In genomic region chrX:134460005-134460860, GRCh38 we compare ENCODE assay signal across 1 cellular context.
A peak's percentile ranks its signal among the peaks of the same experiment; 100 is the strongest.
TF ChIP-seq lines count a peak whose summit lies in the region.

A gene with protein sequence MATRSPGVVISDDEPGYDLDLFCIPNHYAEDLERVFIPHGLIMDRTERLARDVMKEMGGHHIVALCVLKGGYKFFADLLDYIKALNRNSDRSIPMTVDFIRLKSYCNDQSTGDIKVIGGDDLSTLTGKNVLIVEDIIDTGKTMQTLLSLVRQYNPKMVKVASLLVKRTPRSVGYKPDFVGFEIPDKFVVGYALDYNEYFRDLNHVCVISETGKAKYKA (plus strand): TSS chrX:134460165. CDS start chrX:134460312, 147 bp downstream.

TF ChIP-seq in GM12878, 131 proteins besides CTCF, POLR2A, EP300 and RAD21 (continued from another document):
- TF ChIP-seq, protein P1, sequence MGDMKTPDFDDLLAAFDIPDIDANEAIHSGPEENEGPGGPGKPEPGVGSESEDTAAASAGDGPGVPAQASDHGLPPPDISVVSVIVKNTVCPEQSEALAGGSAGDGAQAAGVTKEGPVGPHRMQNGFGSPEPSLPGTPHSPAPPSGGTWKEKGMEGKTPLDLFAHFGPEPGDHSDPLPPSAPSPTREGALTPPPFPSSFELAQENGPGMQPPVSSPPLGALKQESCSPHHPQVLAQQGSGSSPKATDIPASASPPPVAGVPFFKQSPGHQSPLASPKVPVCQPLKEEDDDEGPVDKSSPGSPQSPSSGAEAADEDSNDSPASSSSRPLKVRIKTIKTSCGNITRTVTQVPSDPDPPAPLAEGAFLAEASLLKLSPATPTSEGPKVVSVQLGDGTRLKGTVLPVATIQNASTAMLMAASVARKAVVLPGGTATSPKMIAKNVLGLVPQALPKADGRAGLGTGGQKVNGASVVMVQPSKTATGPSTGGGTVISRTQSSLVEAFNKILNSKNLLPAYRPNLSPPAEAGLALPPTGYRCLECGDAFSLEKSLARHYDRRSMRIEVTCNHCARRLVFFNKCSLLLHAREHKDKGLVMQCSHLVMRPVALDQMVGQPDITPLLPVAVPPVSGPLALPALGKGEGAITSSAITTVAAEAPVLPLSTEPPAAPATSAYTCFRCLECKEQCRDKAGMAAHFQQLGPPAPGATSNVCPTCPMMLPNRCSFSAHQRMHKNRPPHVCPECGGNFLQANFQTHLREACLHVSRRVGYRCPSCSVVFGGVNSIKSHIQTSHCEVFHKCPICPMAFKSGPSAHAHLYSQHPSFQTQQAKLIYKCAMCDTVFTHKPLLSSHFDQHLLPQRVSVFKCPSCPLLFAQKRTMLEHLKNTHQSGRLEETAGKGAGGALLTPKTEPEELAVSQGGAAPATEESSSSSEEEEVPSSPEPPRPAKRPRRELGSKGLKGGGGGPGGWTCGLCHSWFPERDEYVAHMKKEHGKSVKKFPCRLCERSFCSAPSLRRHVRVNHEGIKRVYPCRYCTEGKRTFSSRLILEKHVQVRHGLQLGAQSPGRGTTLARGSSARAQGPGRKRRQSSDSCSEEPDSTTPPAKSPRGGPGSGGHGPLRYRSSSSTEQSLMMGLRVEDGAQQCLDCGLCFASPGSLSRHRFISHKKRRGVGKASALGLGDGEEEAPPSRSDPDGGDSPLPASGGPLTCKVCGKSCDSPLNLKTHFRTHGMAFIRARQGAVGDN (IDR thresholded peaks at IDR 0.05) = peak; percentile 30; the same call in 1 of the 2 replicates
- TF ChIP-seq SRF (IDR thresholded peaks at IDR 0.05; ENCODE audit: low read depth in 2 of 2, low read length in 2 of 2) (no peak), DPF2 (IDR thresholded peaks at IDR 0.05) (peak; percentile 63; the same call in 1 of the 2 replicates), SPI1 (IDR thresholded peaks at IDR 0.05; ENCODE audit: borderline replicate concordance, insufficient read depth, low read depth, low read length) (no peak), NFYA (IDR thresholded peaks at IDR 0.05; ENCODE audit: borderline replicate concordance, low read depth, low read length) (no peak), BACH1 (IDR thresholded peaks at IDR 0.05; ENCODE audit: borderline replicate concordance) (peak; percentile 52; the same call in 1 of the 2 replicates), TAF1 (IDR thresholded peaks at IDR 0.05; ENCODE audit: borderline replicate concordance, low read depth, low read length) (peak; percentile 58; the same call in 1 of the 2 replicates), RUNX3 (IDR thresholded peaks at IDR 0.05; ENCODE audit: low read length) (no peak), CEBPB (IDR thresholded peaks at IDR 0.05; ENCODE audit: borderline replicate concordance in 1 of 2, low read depth in 2 of 2, low read length in 2 of 2) (no peak), NKRF (conservative IDR thresholded peaks at IDR 0.05) (peak; percentile 77), KAT2A (conservative IDR thresholded peaks at IDR 0.05; ENCODE audit: control insufficient read depth, low read depth, low read length) (no peak), ZNF274 (IDR thresholded peaks at IDR 0.05; ENCODE audit: insufficient read depth, insufficient read length) (no peak), KLF5 (IDR thresholded peaks at IDR 0.05; ENCODE audit: partially characterized antibody) (no peak), HDAC2 (IDR thresholded peaks at IDR 0.05) (no peak), EGR1 (IDR thresholded peaks at IDR 0.05; ENCODE audit: borderline replicate concordance in 1 of 2, low read depth in 2 of 2, low read length in 2 of 2) (peak in 1 of 2 experiments; percentile 70; a peak in 1 of 3 replicates), PAX5 (IDR thresholded peaks at IDR 0.05; ENCODE audit: borderline replicate concordance, low read depth, low read length) (no peak), RELA (IDR thresholded peaks at IDR 0.05; ENCODE audit: borderline replicate concordance, partially characterized antibody) (no peak), ZZZ3 (IDR thresholded peaks at IDR 0.05; ENCODE audit: control insufficient read depth, insufficient read length, low read depth) (no peak), NRF1 (conservative IDR thresholded peaks at IDR 0.05; ENCODE audit: low read depth, low read length) (no peak), SREBF2 (IDR thresholded peaks at IDR 0.05; ENCODE audit: low read length) (no peak), CBX3 (IDR thresholded peaks at IDR 0.05; ENCODE audit: borderline replicate concordance, low read depth) (no peak), GATAD2B (conservative IDR thresholded peaks at IDR 0.05; ENCODE audit: low read depth) (peak; percentile 72; the same call in 1 of the 2 replicates), MXI1 (IDR thresholded peaks at IDR 0.05; ENCODE audit: low read depth, low read length) (peak; percentile 43; the same call in 1 of the 2 replicates), BMI1 (IDR thresholded peaks at IDR 0.05; ENCODE audit: borderline replicate concordance) (no peak), IKZF1 (conservative IDR thresholded peaks at IDR 0.05) (peak; percentile 61; the same call in 1 of the 2 replicates), ESRRA (IDR thresholded peaks at IDR 0.05; ENCODE audit: low read length) (no peak), NR2C2 (IDR thresholded peaks at IDR 0.05; ENCODE audit: borderline replicate concordance, control insufficient read depth, insufficient read length, low read depth) (no peak), EED (IDR thresholded peaks at IDR 0.05; ENCODE audit: low read depth) (no peak), JUNB (IDR thresholded peaks at IDR 0.05) (no peak), STAT3 (IDR thresholded peaks at IDR 0.05; ENCODE audit: low read depth, low read length) (no peak), POLR2AphosphoS5 (IDR thresholded peaks at IDR 0.05; ENCODE audit: low read length) (peak; percentile 44; the same call in 1 of the 2 replicates), RB1 (IDR thresholded peaks at IDR 0.05; ENCODE audit: borderline replicate concordance) (peak; percentile 40; the same call in 1 of the 2 replicates), SMC3 (IDR thresholded peaks at IDR 0.05; ENCODE audit: borderline replicate concordance, low read length) (no peak), HCFC1 (IDR thresholded peaks at IDR 0.05; ENCODE audit: low read length) (no peak), YY1 (IDR thresholded peaks at IDR 0.05; ENCODE audit: low read depth, low read length) (peak; percentile 33; the same call in 1 of the 2 replicates), CBFB (IDR thresholded peaks at IDR 0.05; ENCODE audit: low read depth) (no peak), BHLHE40 (IDR thresholded peaks at IDR 0.05; ENCODE audit: borderline replicate concordance in 1 of 2, low read depth in 2 of 2, low read length in 1 of 2) (no peak; a peak in 1 of 4 replicates), ZBTB4 (CRISPR knock-in tag; IDR thresholded peaks at IDR 0.05) (no peak), ZNF207 (IDR thresholded peaks at IDR 0.05; ENCODE audit: borderline replicate concordance) (no peak)
- TF ChIP-seq, protein P2, sequence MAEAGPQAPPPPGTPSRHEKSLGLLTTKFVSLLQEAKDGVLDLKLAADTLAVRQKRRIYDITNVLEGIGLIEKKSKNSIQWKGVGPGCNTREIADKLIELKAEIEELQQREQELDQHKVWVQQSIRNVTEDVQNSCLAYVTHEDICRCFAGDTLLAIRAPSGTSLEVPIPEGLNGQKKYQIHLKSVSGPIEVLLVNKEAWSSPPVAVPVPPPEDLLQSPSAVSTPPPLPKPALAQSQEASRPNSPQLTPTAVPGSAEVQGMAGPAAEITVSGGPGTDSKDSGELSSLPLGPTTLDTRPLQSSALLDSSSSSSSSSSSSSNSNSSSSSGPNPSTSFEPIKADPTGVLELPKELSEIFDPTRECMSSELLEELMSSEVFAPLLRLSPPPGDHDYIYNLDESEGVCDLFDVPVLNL (IDR thresholded peaks at IDR 0.05; ENCODE audit: low read depth, low read length) = peak; percentile 40; the same call in 1 of the 2 replicates
- TF ChIP-seq, protein P3, sequence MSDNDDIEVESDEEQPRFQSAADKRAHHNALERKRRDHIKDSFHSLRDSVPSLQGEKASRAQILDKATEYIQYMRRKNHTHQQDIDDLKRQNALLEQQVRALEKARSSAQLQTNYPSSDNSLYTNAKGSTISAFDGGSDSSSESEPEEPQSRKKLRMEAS (IDR thresholded peaks at IDR 0.05; ENCODE audit: low read depth, low read length) = 0 out of 2 replicates have a peak, but pooled peaks have one; percentile 22
- TF ChIP-seq, protein P4, sequence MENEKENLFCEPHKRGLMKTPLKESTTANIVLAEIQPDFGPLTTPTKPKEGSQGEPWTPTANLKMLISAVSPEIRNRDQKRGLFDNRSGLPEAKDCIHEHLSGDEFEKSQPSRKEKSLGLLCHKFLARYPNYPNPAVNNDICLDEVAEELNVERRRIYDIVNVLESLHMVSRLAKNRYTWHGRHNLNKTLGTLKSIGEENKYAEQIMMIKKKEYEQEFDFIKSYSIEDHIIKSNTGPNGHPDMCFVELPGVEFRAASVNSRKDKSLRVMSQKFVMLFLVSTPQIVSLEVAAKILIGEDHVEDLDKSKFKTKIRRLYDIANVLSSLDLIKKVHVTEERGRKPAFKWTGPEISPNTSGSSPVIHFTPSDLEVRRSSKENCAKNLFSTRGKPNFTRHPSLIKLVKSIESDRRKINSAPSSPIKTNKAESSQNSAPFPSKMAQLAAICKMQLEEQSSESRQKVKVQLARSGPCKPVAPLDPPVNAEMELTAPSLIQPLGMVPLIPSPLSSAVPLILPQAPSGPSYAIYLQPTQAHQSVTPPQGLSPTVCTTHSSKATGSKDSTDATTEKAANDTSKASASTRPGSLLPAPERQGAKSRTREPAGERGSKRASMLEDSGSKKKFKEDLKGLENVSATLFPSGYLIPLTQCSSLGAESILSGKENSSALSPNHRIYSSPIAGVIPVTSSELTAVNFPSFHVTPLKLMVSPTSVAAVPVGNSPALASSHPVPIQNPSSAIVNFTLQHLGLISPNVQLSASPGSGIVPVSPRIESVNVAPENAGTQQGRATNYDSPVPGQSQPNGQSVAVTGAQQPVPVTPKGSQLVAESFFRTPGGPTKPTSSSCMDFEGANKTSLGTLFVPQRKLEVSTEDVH (IDR thresholded peaks at IDR 0.05; ENCODE audit: low read depth, partially characterized antibody) = no peak
